ENCODE assay signal across 2 cellular contexts in genomic region chr2:27427863-27428212, GRCh38.
TF ChIP-seq lines count a peak whose summit lies in the region.

No MANE protein-coding gene starts in this region.

TF ChIP-seq in SK-N-SH, 30 proteins besides CTCF, POLR2A, EP300 and RAD21:
- TF ChIP-seq GATA2 (CRISPR knock-in tag; IDR thresholded peaks at IDR 0.05) (no peak), REST (IDR thresholded peaks at IDR 0.05; ENCODE audit: low read depth, low read length) (no peak), MXI1 (IDR thresholded peaks at IDR 0.05; ENCODE audit: low read depth, low read length) (no peak)

TF ChIP-seq in SK-N-SH treated with all-trans-retinoic acid at 6 μM for 48 hours, 23 proteins besides CTCF, POLR2A, EP300 and RAD21:
- TF ChIP-seq ZFP3 (CRISPR knock-in tag; IDR thresholded peaks at IDR 0.05) (no peak), ZNF8 (CRISPR knock-in tag; IDR thresholded peaks at IDR 0.05) (no peak), ZFP30 (CRISPR knock-in tag; IDR thresholded peaks at IDR 0.05) (no peak), TCF4 (CRISPR knock-in tag; IDR thresholded peaks at IDR 0.05; ENCODE audit: borderline replicate concordance) (no peak), ESRRG (CRISPR knock-in tag; IDR thresholded peaks at IDR 0.05) (no peak), PPARA (CRISPR knock-in tag; IDR thresholded peaks at IDR 0.05; ENCODE audit: borderline replicate concordance) (no peak), BACH2 (CRISPR knock-in tag; IDR thresholded peaks at IDR 0.05; ENCODE audit: borderline replicate concordance) (no peak), TOX (CRISPR knock-in tag; IDR thresholded peaks at IDR 0.05; ENCODE audit: borderline replicate concordance) (no peak), ZNF565 (CRISPR knock-in tag; conservative IDR thresholded peaks at IDR 0.05; ENCODE audit: low read depth) (no peak)
TF ChIP-seq in SK-N-SH treated with all-trans-retinoic acid at 6 μM for 48 hours: peak in this region for 0.
